Comparison of ENCODE assay signal across 23 cellular contexts in the genomic region with DNA sequence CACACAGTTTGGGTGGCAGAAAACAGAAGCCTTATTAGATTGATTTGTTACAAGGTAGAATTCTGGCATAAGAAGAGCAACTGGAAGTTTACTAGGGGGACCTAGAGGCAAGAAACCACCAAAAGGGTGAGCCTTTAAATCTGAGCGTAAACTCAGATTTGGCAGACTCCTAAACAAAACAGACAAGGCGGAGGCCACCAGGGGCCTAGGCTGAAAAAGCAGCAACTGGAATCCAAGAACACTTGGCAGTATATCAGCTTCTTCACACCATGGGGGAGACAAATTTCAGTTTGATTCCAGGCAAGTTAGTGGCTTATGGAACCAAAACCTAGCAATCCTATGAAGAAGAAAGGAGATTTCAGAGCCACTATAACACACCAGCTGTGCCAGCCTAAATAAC.
"Had no signal": no experiment of that assay in that cellular context is flagged by ENCODE, and none has a peak within 500 bp of the region (broad histone marks: within the 10 kb centered on the region; RNA-seq: fewer than 3 reads in every experiment).

No MANE protein-coding gene starts in this region.

- DNase-seq: Kasumi-1, MV-4-11, NCI-H1048, NCI-H1105, NCI-H1417, NCI-H1436 treated with DMSO at 0.1 percent for 48 hours, NCI-H1694, NCI-H1930, NCI-H2081, NCI-H2107, NCI-H2227 treated with DMSO at 0.1 percent for 48 hours, NCI-H510A, NCI-H524 treated with DMSO at 0.1 percent for 48 hours, NCI-H69, NCI-H774, RPMI8226, SHP77 treated with DMSO at 0.1 percent for 48 hours, SJCRH30 had no signal

- H3K27me3 Mint-ChIP-seq: IgD-negative memory B cell had no signal

- ATAC-seq: K562, SK-N-SH treated with all-trans-retinoic acid at 6 μM for 48 hours had no signal

- H3K9me3 ChIP-seq: SJCRH30 had no signal

- H3K4me1 ChIP-seq: SJCRH30 had no signal

- H3K4me2 ChIP-seq: KMS-11 had no signal

- H3K4me1 Mint-ChIP-seq: IgD-negative memory B cell had no signal

- H3K4me3 ChIP-seq: K562, SJCRH30 had no signal

- H3K27me3 ChIP-seq: SJCRH30 had no signal

- H3K36me3 ChIP-seq: SJCRH30 had no signal

- H3K27ac ChIP-seq: HL-60, KMS-11, SJCRH30 had no signal

- H3K4me3 Mint-ChIP-seq: IgD-negative memory B cell had no signal

- H3K27ac Mint-ChIP-seq: IgD-negative memory B cell had no signal
